In genomic region chr22:21020802-21021429, GRCh38 we compare ENCODE assay signal across 1 cellular context.
TF ChIP-seq lines count a peak whose summit lies in the region.

No MANE protein-coding gene starts in this region.

TF ChIP-seq in K562, 482 proteins besides CTCF, POLR2A, EP300 and RAD21 (continues in another document):
- no peak for TF ChIP-seq DMBX1 (CRISPR knock-in tag; IDR thresholded peaks at IDR 0.05; ENCODE audit: borderline replicate concordance)
- no peak for TF ChIP-seq REST (CRISPR knock-in tag; IDR thresholded peaks at IDR 0.05; ENCODE audit: low read depth)
- no peak for TF ChIP-seq ETV5 (CRISPR knock-in tag; IDR thresholded peaks at IDR 0.05; ENCODE audit: low read depth)
- no peak for TF ChIP-seq CEBPG (CRISPR knock-in tag; IDR thresholded peaks at IDR 0.05)
- no peak for TF ChIP-seq CEBPG (tag; conservative IDR thresholded peaks at IDR 0.05 in 1 of 2, IDR thresholded peaks at IDR 0.05 in 1 of 2)
- no peak for TF ChIP-seq SIRT6 (IDR thresholded peaks at IDR 0.05; ENCODE audit: low read depth, low read length)
- TF ChIP-seq MYNN (IDR thresholded peaks at IDR 0.05) = no peak
- TF ChIP-seq MYNN (CRISPR knock-in tag; IDR thresholded peaks at IDR 0.05) = no peak
- no peak for TF ChIP-seq GTF2B (IDR thresholded peaks at IDR 0.05; ENCODE audit: extremely low read depth, insufficient read length)
- TF ChIP-seq GABPB2 (CRISPR knock-in tag; conservative IDR thresholded peaks at IDR 0.05) = 0 out of 2 replicates have a peak, but pooled peaks have one; percentile 11
- TF ChIP-seq MCM5 (IDR thresholded peaks at IDR 0.05; ENCODE audit: low read depth) = no peak
- no peak for TF ChIP-seq ZNF518B (CRISPR knock-in tag; IDR thresholded peaks at IDR 0.05)
- no peak for TF ChIP-seq TFAP4 (CRISPR knock-in tag; IDR thresholded peaks at IDR 0.05; ENCODE audit: borderline replicate concordance)
- TF ChIP-seq VEZF1 (CRISPR knock-in tag; IDR thresholded peaks at IDR 0.05) = no peak
- no peak for TF ChIP-seq MTA2 (IDR thresholded peaks at IDR 0.05; ENCODE audit: low read depth)
- TF ChIP-seq GTF2A2 (tag; IDR thresholded peaks at IDR 0.05) = no peak
- no peak for TF ChIP-seq SMARCC2 (IDR thresholded peaks at IDR 0.05; ENCODE audit: low read depth)
- TF ChIP-seq CHD1 (IDR thresholded peaks at IDR 0.05; ENCODE audit: low read length) = no peak
- no peak for TF ChIP-seq CBX1 (IDR thresholded peaks at IDR 0.05; ENCODE audit: low read depth)
- TF ChIP-seq ARNT (IDR thresholded peaks at IDR 0.05) = no peak
- TF ChIP-seq FOXM1 (IDR thresholded peaks at IDR 0.05; ENCODE audit: low read depth) = no peak
- no peak for TF ChIP-seq FOXM1 (CRISPR knock-in tag; IDR thresholded peaks at IDR 0.05; ENCODE audit: low read depth)
- TF ChIP-seq CSDE1 (IDR thresholded peaks at IDR 0.05) = no peak
- TF ChIP-seq KDM2B (CRISPR knock-in tag; IDR thresholded peaks at IDR 0.05) = no peak
- TF ChIP-seq ZNF830 (CRISPR knock-in tag; IDR thresholded peaks at IDR 0.05) = peak; percentile 57; the same call in 1 of the 2 replicates
- no peak for TF ChIP-seq ZNF407 (IDR thresholded peaks at IDR 0.05; ENCODE audit: low read depth)
- peak; percentile 9 for TF ChIP-seq HBP1 (CRISPR knock-in tag; IDR thresholded peaks at IDR 0.05)
- TF ChIP-seq C11orf30 (IDR thresholded peaks at IDR 0.05; ENCODE audit: low read depth) = no peak
- no peak for TF ChIP-seq CC2D1A (IDR thresholded peaks at IDR 0.05)
- no peak for TF ChIP-seq AFF1 (IDR thresholded peaks at IDR 0.05; ENCODE audit: low read depth in 1 of 2, partially characterized antibody in 2 of 2)
- TF ChIP-seq SOX6 (IDR thresholded peaks at IDR 0.05) = no peak
- TF ChIP-seq ZNF253 (CRISPR knock-in tag; conservative IDR thresholded peaks at IDR 0.05) = no peak
